ENCODE assay signal across 1 cellular context in genomic region chr1:65001238-65001792, GRCh38.
TF ChIP-seq lines count a peak whose summit lies in the region.

No MANE protein-coding gene starts in this region.

TF ChIP-seq in K562, 482 proteins besides CTCF, POLR2A, EP300 and RAD21 (continued from another document):
- TF ChIP-seq ATF4 (CRISPR knock-in tag; IDR thresholded peaks at IDR 0.05) (no peak), CEBPG (CRISPR knock-in tag; IDR thresholded peaks at IDR 0.05) (no peak), CEBPG (tag; conservative IDR thresholded peaks at IDR 0.05 in 1 of 2, IDR thresholded peaks at IDR 0.05 in 1 of 2) (no peak), ZNF280A (IDR thresholded peaks at IDR 0.05; ENCODE audit: low read depth, partially characterized antibody) (no peak), ZNF263 (CRISPR knock-in tag; IDR thresholded peaks at IDR 0.05; ENCODE audit: borderline replicate concordance) (no peak), NFRKB (IDR thresholded peaks at IDR 0.05; ENCODE audit: low read depth) (no peak), PRMT5 (CRISPR knock-in tag; IDR thresholded peaks at IDR 0.05) (no peak), DNMT1 (IDR thresholded peaks at IDR 0.05) (no peak), HDAC2 (IDR thresholded peaks at IDR 0.05) (peak; percentile 38; the same call in 1 of the 2 replicates), ZNF23 (CRISPR knock-in tag; IDR thresholded peaks at IDR 0.05) (no peak), SOX6 (IDR thresholded peaks at IDR 0.05) (peak; percentile 18; the same call in 1 of the 2 replicates), ZMIZ1 (IDR thresholded peaks at IDR 0.05; ENCODE audit: low read depth in 2 of 2, low read length in 2 of 2) (no peak), ZNF316 (IDR thresholded peaks at IDR 0.05) (no peak), HMG20B (CRISPR knock-in tag; IDR thresholded peaks at IDR 0.05) (no peak), PTRF (tag; IDR thresholded peaks at IDR 0.05) (no peak), MCM2 (IDR thresholded peaks at IDR 0.05; ENCODE audit: low read depth) (no peak), CBFA2T3 (IDR thresholded peaks at IDR 0.05) (peak; percentile 22; the same call in 1 of the 2 replicates), ZNF146 (CRISPR knock-in tag; IDR thresholded peaks at IDR 0.05; ENCODE audit: unreplicated experiment) (no peak), ZBTB2 (IDR thresholded peaks at IDR 0.05) (peak; percentile 34; the same call in 1 of the 2 replicates), IRF2 (CRISPR knock-in tag; IDR thresholded peaks at IDR 0.05) (no peak), ZNF12 (CRISPR knock-in tag; IDR thresholded peaks at IDR 0.05) (no peak), ARID4B (CRISPR knock-in tag; IDR thresholded peaks at IDR 0.05) (no peak), CTBP1 (IDR thresholded peaks at IDR 0.05; ENCODE audit: borderline replicate concordance) (no peak), ZNF3 (CRISPR knock-in tag; IDR thresholded peaks at IDR 0.05) (no peak), BACH1 (tag; IDR thresholded peaks at IDR 0.05) (no peak), ZNF511 (CRISPR knock-in tag; IDR thresholded peaks at IDR 0.05) (no peak), CHD1 (IDR thresholded peaks at IDR 0.05; ENCODE audit: low read length) (no peak), KDM1A (IDR thresholded peaks at IDR 0.05) (peak; percentile 91 to 94), PHF20 (IDR thresholded peaks at IDR 0.05; ENCODE audit: partially characterized antibody) (peak; percentile 47), BHLHE40 (IDR thresholded peaks at IDR 0.05; ENCODE audit: low read length) (peak; percentile 70), EGR1 (conservative IDR thresholded peaks at IDR 0.05) (peak; percentile 95), TRIM24 (IDR thresholded peaks at IDR 0.05) (peak in 1 of 2 experiments; percentile 39; a peak in 1 of 4 replicates), FOXA1 (IDR thresholded peaks at IDR 0.05; ENCODE audit: borderline replicate concordance) (no peak), SMAD2 (IDR thresholded peaks at IDR 0.05; ENCODE audit: low read depth, low read length) (no peak), CEBPB (tag; IDR thresholded peaks at IDR 0.05) (no peak), ZBTB43 (CRISPR knock-in tag; IDR thresholded peaks at IDR 0.05) (no peak), OTX1 (CRISPR knock-in tag; IDR thresholded peaks at IDR 0.05) (no peak), CXXC5 (CRISPR knock-in tag; IDR thresholded peaks at IDR 0.05) (0 out of 2 replicates have a peak, but pooled peaks have one; percentile 24), NFYB (IDR thresholded peaks at IDR 0.05; ENCODE audit: extremely low read depth, insufficient read length) (no peak), ZNF655 (CRISPR knock-in tag; IDR thresholded peaks at IDR 0.05) (no peak), ZNF740 (CRISPR knock-in tag; IDR thresholded peaks at IDR 0.05) (peak; percentile 72), ZNF740 (tag; IDR thresholded peaks at IDR 0.05) (no peak), BRD9 (IDR thresholded peaks at IDR 0.05; ENCODE audit: low read depth, partially characterized antibody) (no peak), MTA1 (IDR thresholded peaks at IDR 0.05; ENCODE audit: borderline replicate concordance) (no peak), TGIF2 (CRISPR knock-in tag; IDR thresholded peaks at IDR 0.05) (no peak), TEAD4 (IDR thresholded peaks at IDR 0.05; ENCODE audit: low read length) (0 out of 2 replicates have a peak, but pooled peaks have one; percentile 13), TEAD4 (CRISPR knock-in tag; IDR thresholded peaks at IDR 0.05; ENCODE audit: borderline replicate concordance) (no peak), MCM3 (IDR thresholded peaks at IDR 0.05) (0 out of 2 replicates have a peak, but pooled peaks have one; percentile 23)
